ENCODE assay signal across 26 cellular contexts in genomic region chr4:77284036-77284435, GRCh38.
"Had no signal": no experiment of that assay in that cellular context is flagged by ENCODE, and none has a peak within 500 bp of the region (broad histone marks: within the 10 kb centered on the region; RNA-seq: fewer than 3 reads in every experiment).

No MANE protein-coding gene starts in this region.

- H3K27me3 ChIP-seq: breast epithelium, esophagus squamous epithelium, neutrophil, sigmoid colon, stomach, thyroid gland, upper lobe of right lung had no signal

- H3K36me3 ChIP-seq: breast epithelium, esophagus squamous epithelium, neutrophil, sigmoid colon, stomach, thyroid gland, upper lobe of right lung had no signal

- H3K27ac ChIP-seq: breast epithelium, epithelial cell of prostate, esophagus squamous epithelium, neutrophil, sigmoid colon, stomach, thyroid gland, upper lobe of right lung had no signal

- DNase-seq: activated CD4-positive, alpha-beta T cell treated with anti-CD3 and anti-CD28 coated beads for 1 hour; activated CD4-positive, alpha-beta T cell treated with anti-CD3 and anti-CD28 coated beads, Interleukin-2, amount 10 ng/mL, durations not matched to agents 7 days and 5 days; activated CD8-positive, alpha-beta T cell treated with anti-CD3 and anti-CD28 coated beads for 36 hours; activated gamma-delta T cell treated with Interleukin-2 at 50 U/mL for 16 hours; activated naive CD4-positive, alpha-beta T cell treated with anti-CD3 and anti-CD28 coated beads, Interleukin-2, amount 50 U/mL, for 16 hours; activated T-cell treated with anti-CD3 and anti-CD28 coated beads, Interleukin-2, amount 50 U/mL, for 4 hours; amygdala; dermis blood vessel endothelial cell; effector CD4-positive, alpha-beta T cell; esophagus squamous epithelium; left cardiac atrium; left ventricle myocardium superior; retina; sigmoid colon; stimulated activated CD4-positive, alpha-beta T cell treated with anti-CD3 and anti-CD28 coated beads, Interleukin-1b, Interleukin-23, amount 100 ng/mL, for 48 hours; stimulated activated naive B cell treated with anti-CD40 and anti-IgM and Interleukin-4, amounts not matched to agents 10 μg/mL and 1 μg/mL and 100 μg/mL, for 72 hours; stomach; T-helper 17 cell; thyroid gland; upper lobe of right lung had no signal

- H3K4me2 ChIP-seq: smooth muscle cell had no signal

- ATAC-seq: activated CD8-positive, alpha-beta T cell treated with anti-CD3 and anti-CD28 coated beads for 36 hours; activated T-cell treated with anti-CD3 and anti-CD28 coated beads, Interleukin-2, amount 50 U/mL, for 4 hours; activated T-helper 17 cell treated with anti-CD3 and anti-CD28 coated beads, Interleukin-2, amount 50 U/mL, for 72 hours; left cardiac atrium; left ventricle myocardium superior; stimulated activated naive B cell treated with anti-CD40 and anti-IgM and Interleukin-4, amounts not matched to agents 10 μg/mL and 1 μg/mL and 100 μg/mL, for 72 hours; T-helper 17 cell; upper lobe of right lung; WTC11 had no signal

- H3K4me1 ChIP-seq: breast epithelium, sigmoid colon, stomach, thyroid gland, upper lobe of right lung had no signal

- H3K9me3 ChIP-seq: breast epithelium, esophagus squamous epithelium, neutrophil, sigmoid colon, stomach, thyroid gland, upper lobe of right lung had no signal

- H3K4me3 ChIP-seq: breast epithelium, esophagus squamous epithelium, sigmoid colon, smooth muscle cell, stomach, thyroid gland, upper lobe of right lung had no signal
